16 cellular contexts compared by ENCODE assay signal in the genomic region with DNA sequence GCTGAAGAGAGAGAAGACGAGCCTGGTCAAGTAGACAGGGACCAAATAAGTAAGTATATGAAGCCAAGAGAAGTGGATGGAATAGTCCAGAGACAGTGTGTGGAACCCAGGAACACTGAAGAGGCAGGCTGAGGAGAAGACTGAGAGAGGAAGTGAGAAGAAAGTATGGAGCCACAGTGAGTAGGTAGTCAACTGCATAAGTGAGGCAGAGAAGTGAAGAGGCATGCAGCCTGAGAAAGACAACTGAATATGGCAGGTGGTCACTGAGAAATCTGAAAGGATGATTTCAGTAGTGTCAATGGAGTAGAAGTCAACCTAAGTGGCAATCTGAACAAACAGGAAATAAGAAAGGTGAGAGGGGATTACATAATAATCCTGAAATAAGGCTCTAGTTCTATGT. TPM values are rescaled to one million over a fixed set of nuclear protein-coding genes. Genes with fewer than 3 reads are reported as not detected.
DNase-seq lines count a peak whose midpoint lies in the region; ATAC-seq and TF ChIP-seq lines count a peak whose summit lies in the region.
"Had no signal": no experiment of that assay in that cellular context is flagged by ENCODE, and none has a peak within 500 bp of the region (broad histone marks: within the 10 kb centered on the region; RNA-seq: fewer than 3 reads in every experiment).

No MANE protein-coding gene starts in this region.

- H3K27me3 Mint-ChIP-seq in MCF 10A (ENCODE audit: insufficient read depth, unreplicated experiment): no peaks in the 10 kb centered on the region

- H3K27me3 ChIP-seq in mammary epithelial cell (ENCODE audit: insufficient read depth, low read length): no peaks in the 10 kb centered on the region
- H3K27me3 ChIP-seq: colonic mucosa, stomach had no signal

- CTCF ChIA-PET in MCF 10A (lab: Yijun Ruan, JAX) (no interaction called here), mammary epithelial cell (lab: Charles Lee; ENCODE audit: low non-redundant PET) (no interaction called here)

- peak overlapping the region; percentile 36 for H3K27ac Mint-ChIP-seq in MCF 10A (ENCODE audit: low read depth, unreplicated experiment)

- H3K9ac ChIP-seq in mammary epithelial cell (ENCODE audit: insufficient read depth, low read length): no peak overlapping the region

- peaks cover 28% of the 10 kb centered on the region for H3K36me3 ChIP-seq in mammary epithelial cell (ENCODE audit: insufficient read depth, low read length)
- H3K36me3 ChIP-seq: colonic mucosa had no signal

- no peak overlapping the region for H3K27ac ChIP-seq in mammary epithelial cell (ENCODE audit: insufficient read depth, low read depth, low read length)
- H3K27ac ChIP-seq: colonic mucosa, stomach had no signal

- TF ChIP-seq CTCF in MCF 10A (IDR thresholded peaks at IDR 0.05; ENCODE audit: unreplicated experiment) (no peak), mammary epithelial cell (conservative IDR thresholded peaks at IDR 0.05 in 1 of 2, IDR thresholded peaks at IDR 0.05 in 1 of 2; ENCODE audit: extremely low read depth in 1 of 2, insufficient read depth in 1 of 2, low read depth in 1 of 2, low read length in 2 of 2) (no peak)

- intact Hi-C loops in MCF 10A (cut with micrococcal nuclease): no loop called here
- intact Hi-C loops in mammary epithelial cell (cut with micrococcal nuclease): no loop called here

- H3K36me3 Mint-ChIP-seq in MCF 10A (ENCODE audit: insufficient read depth, unreplicated experiment): peaks cover 58% of the 10 kb centered on the region

- DNase-seq in MCF 10A (ENCODE audit: unreplicated experiment): no peak
- DNase-seq in mammary epithelial cell: no peak
- no peak for DNase-seq in SIG-M5 treated with dmso at 0.1 percent for 504 hours (lab: John Stamatoyannopoulos, UW; ENCODE audit: unreplicated experiment)
- no peak for DNase-seq in central memory CD4-positive, alpha-beta T cell
- no peak for DNase-seq in NOMO-1 treated with DMSO at 0.1 percent for 48 hours (lab: John Stamatoyannopoulos, UW; ENCODE audit: unreplicated experiment)
- DNase-seq in NCI-H146 treated with DMSO at 0.1 percent for 48 hours (lab: John Stamatoyannopoulos, UW; ENCODE audit: unreplicated experiment): no peak
- DNase-seq: activated CD4-positive, alpha-beta T cell treated with anti-CD3 and anti-CD28 coated beads for 4 hours; Caco-2; colonic mucosa; erythroblast; mucosa of descending colon; posterior cingulate gyrus; stomach had no signal

- dilution Hi-C loops in mammary epithelial cell (cut with HindIII; ENCODE audit: low sequenced_read_pairs): no loop called here

- H3K9me3 Mint-ChIP-seq in MCF 10A (ENCODE audit: unreplicated experiment): no peaks in the 10 kb centered on the region

- no peak overlapping the region for H3K4me2 ChIP-seq in mammary epithelial cell (ENCODE audit: insufficient read depth, low read depth, low read length)

- in situ Hi-C loops in mammary epithelial cell (cut with MboI; ENCODE audit: low sequenced_read_pairs in 2 of 2): no loop called here

- BruUV-seq in MCF 10A (replicated peaks; lab: Mats Ljungman, UMichigan): no TSS peak
- no TSS peak for BruUV-seq in mammary epithelial cell (replicated peaks; lab: Mats Ljungman, UMichigan)

- H2AFZ ChIP-seq in mammary epithelial cell (ENCODE audit: low read depth, low read length): no peak overlapping the region

- H3K79me2 ChIP-seq in mammary epithelial cell (ENCODE audit: insufficient read depth, low read length): no peaks in the 10 kb centered on the region

- H3K4me3 ChIP-seq in mammary epithelial cell (replicated peaks in 1 of 3; ENCODE audit: insufficient read depth in 1 of 3, low read depth in 2 of 3, low read length in 3 of 3): no peak overlapping the region
- H3K4me3 ChIP-seq: colonic mucosa, mucosa of descending colon, stomach had no signal

- WGBS in mammary epithelial cell (ENCODE audit: low coverage, missing lambda C conversion rate): 78% methylated on average over 1 of the region's 1 CpG

- ATAC-seq in HG02571 (IDR thresholded peaks at IDR 0.05; ENCODE audit: unreplicated experiment) (peak; percentile 60), HG03280 (IDR thresholded peaks at IDR 0.05; ENCODE audit: unreplicated experiment) (peak; percentile 67)
- ATAC-seq: mucosa of descending colon, Right ventricle myocardium inferior had no signal

- POLR2A ChIA-PET in MCF 10A (lab: Yijun Ruan, JAX): no interaction called here

- no peaks in the 10 kb centered on the region for H4K20me1 ChIP-seq in mammary epithelial cell (ENCODE audit: insufficient read depth, low read length)

- no peaks in the 10 kb centered on the region for H3K9me3 ChIP-seq in mammary epithelial cell (replicated peaks; ENCODE audit: insufficient read depth, low read length)
- H3K9me3 ChIP-seq: Caco-2, colonic mucosa, mucosa of descending colon, stomach had no signal

- no peaks in the 10 kb centered on the region for H3K4me1 ChIP-seq in mammary epithelial cell (ENCODE audit: insufficient read depth, low read length)
- H3K4me1 ChIP-seq: Caco-2, colonic mucosa, stomach had no signal

- H3K4me3 Mint-ChIP-seq in MCF 10A (ENCODE audit: unreplicated experiment): no peak overlapping the region

- no peaks in the 10 kb centered on the region for H3K4me1 Mint-ChIP-seq in MCF 10A (ENCODE audit: insufficient read depth, unreplicated experiment)

RNA-seq across cellular contexts. Expression of gene CWC22, which starts 55.4 kb away (rescaled TPM):
- total RNA-seq in MCF 10A (2022): 34.0 and 38.8 TPM in 2 replicates
- total RNA-seq in mammary epithelial cell: 10 to 100 TPM; 10.8 to 17.4 TPM
- polyA plus RNA-seq in mammary epithelial cell: 2.4 TPM
- polyA minus RNA-seq in mammary epithelial cell: 2.2 TPM
